Comparison of ENCODE assay signal across 8 cellular contexts in the genomic region with DNA sequence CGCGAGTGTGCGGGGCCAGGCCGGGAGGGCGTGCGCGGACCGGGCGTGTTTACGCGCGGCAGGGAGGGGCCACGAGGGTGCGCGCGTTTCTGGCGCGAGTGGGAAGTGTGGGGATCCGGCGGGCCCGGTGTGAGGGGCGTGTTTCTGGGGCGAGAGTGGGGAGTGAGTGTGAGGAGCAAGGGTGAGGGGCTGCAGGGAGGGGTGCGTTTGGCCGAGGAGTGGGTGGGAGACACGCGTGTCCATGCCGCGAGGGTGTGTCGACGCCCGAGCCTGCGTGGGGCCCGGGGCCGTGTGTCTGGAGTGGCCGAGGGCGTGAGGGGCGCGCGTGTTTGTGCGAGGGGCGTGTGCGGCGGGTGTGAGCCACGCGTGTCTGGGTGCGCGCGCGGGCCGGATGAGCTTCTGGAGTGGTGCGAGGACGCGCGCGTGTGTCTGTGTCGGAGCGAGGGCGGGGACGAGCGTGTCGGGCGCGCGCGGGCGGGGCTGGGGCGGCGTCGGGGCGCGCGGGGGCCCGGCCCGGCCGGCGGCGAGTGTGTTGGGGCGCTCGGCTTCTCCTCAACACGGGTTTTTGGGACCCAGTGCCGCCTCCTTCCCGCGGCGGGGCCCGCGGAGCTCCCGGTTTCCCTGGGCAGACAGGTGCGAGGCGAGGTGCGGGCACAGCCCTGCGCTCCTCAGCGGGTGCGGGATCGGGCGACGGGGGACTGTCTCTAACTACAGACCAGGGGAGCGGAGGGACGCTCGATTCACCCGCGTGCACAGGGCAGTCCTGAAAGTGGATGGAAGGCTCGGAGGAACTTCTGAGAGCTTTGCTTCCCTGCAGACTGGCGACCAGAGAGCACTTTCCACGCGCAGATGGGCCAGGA.
A peak's percentile ranks its signal among the peaks of the same experiment; 100 is the strongest.
DNase-seq lines count a peak whose midpoint lies in the region; ATAC-seq, FAIRE-seq and TF ChIP-seq lines count a peak whose summit lies in the region.

No MANE protein-coding gene starts in this region.

- 15% methylated on average over 49 of the region's 106 CpGs for WGBS in smooth muscle cell (ENCODE audit: low lambda C conversion rate)

- no peaks in the 10 kb centered on the region for H3K4me1 Mint-ChIP-seq in astrocyte (ENCODE audit: low read depth, unreplicated experiment)

- peaks cover 2% of the 10 kb centered on the region for H3F3A ChIP-seq in smooth muscle cell (ENCODE audit: low read depth)

- H3K4me2 ChIP-seq in astrocyte (ENCODE audit: low read length) (peak overlapping the region; percentile 80), smooth muscle cell (peak overlapping the region; percentile 84)

- H3K9ac ChIP-seq in astrocyte (ENCODE audit: low read length) = no peak overlapping the region
- H3K9ac ChIP-seq in iPS-15b (ENCODE audit: low read depth, low read length) = no peak overlapping the region
- H3K9ac ChIP-seq in smooth muscle cell (ENCODE audit: low read depth) = no peak overlapping the region

- ATAC-seq in HG03159 (IDR thresholded peaks at IDR 0.05; ENCODE audit: unreplicated experiment) = no peak

- no peak for TF ChIP-seq POLR2A in H54 (IDR thresholded peaks at IDR 0.05; ENCODE audit: low read depth, low read length)

- peak overlapping the region; percentile 78 for H3K27ac Mint-ChIP-seq in astrocyte (ENCODE audit: unreplicated experiment)

- H3K9me3 Mint-ChIP-seq in astrocyte (ENCODE audit: unreplicated experiment) = no peaks in the 10 kb centered on the region

- peaks cover 40% of the 10 kb centered on the region for H3K27me3 ChIP-seq in astrocyte (ENCODE audit: insufficient read depth, low read length)
- H3K27me3 ChIP-seq in iPS-15b (ENCODE audit: control insufficient read depth, insufficient read depth, low read length) = peaks cover 26% of the 10 kb centered on the region
- H3K27me3 ChIP-seq in smooth muscle cell (ENCODE audit: low read depth) = peaks cover 36% of the 10 kb centered on the region

- TF ChIP-seq CTCF in astrocyte (IDR thresholded peaks at IDR 0.05; ENCODE audit: insufficient read depth, low read depth, low read length) = no peak
- no peak for TF ChIP-seq CTCF in smooth muscle cell (IDR thresholded peaks at IDR 0.05; ENCODE audit: borderline replicate concordance, insufficient read depth, poor library complexity, severe bottlenecking)

- H4K20me1 ChIP-seq in astrocyte (ENCODE audit: insufficient read depth, low read length) = peaks cover 4% of the 10 kb centered on the region
- H4K20me1 ChIP-seq in smooth muscle cell (ENCODE audit: low read depth) = no peaks in the 10 kb centered on the region

- peak; percentile 12 for DNase-seq in stimulated activated CD4-positive, alpha-beta T cell treated with anti-CD3 and anti-CD28 coated beads, Interleukin-12 subunit alpha, Interleukin-12 subunit beta, amount 100 ng/mL, for 4 hours
- DNase-seq in stimulated activated CD4-positive, alpha-beta T cell treated with anti-CD3 and anti-CD28 coated beads, Interleukin-2, amount 100 ng/mL, for 48 hours = no peak
- no peak for DNase-seq in astrocyte (ENCODE audit: low read depth)
- DNase-seq in smooth muscle cell (lab: John Stamatoyannopoulos, UW; ENCODE audit: unreplicated experiment) = no peak
- DNase-seq in H54 (ENCODE audit: insufficient read length, low spot score) = no peak
- no peak for DNase-seq in kidney glomerular epithelial cell (lab: John Stamatoyannopoulos, UW)

- H3K4me3 ChIP-seq in astrocyte (ENCODE audit: insufficient read depth, low read depth, low read length) (peak overlapping the region; percentile 39), iPS-15b (ENCODE audit: low read depth, low read length) (peak overlapping the region; percentile 46), smooth muscle cell (peak overlapping the region; percentile 45)

- H3K36me3 Mint-ChIP-seq in astrocyte (ENCODE audit: low read depth, unreplicated experiment) = peaks cover 1% of the 10 kb centered on the region

- no peaks in the 10 kb centered on the region for H3K79me2 ChIP-seq in astrocyte (ENCODE audit: insufficient read depth, low read length)
- no peaks in the 10 kb centered on the region for H3K79me2 ChIP-seq in smooth muscle cell (ENCODE audit: low read depth)

- H3K4me1 ChIP-seq in astrocyte (ENCODE audit: insufficient read depth, low read length) (peaks cover 3% of the 10 kb centered on the region), iPS-15b (ENCODE audit: control insufficient read depth, insufficient read depth, low read length) (peaks cover 18% of the 10 kb centered on the region), smooth muscle cell (ENCODE audit: low read depth) (peaks cover 3% of the 10 kb centered on the region)

- H2AFZ ChIP-seq in astrocyte (ENCODE audit: low read depth, low read length) (peak overlapping the region; percentile 55), smooth muscle cell (ENCODE audit: low read depth) (no peak overlapping the region)

- H3K4me3 Mint-ChIP-seq in astrocyte (ENCODE audit: unreplicated experiment) = peak overlapping the region; percentile 84

- no peak for FAIRE-seq in astrocyte (lab: Jason Lieb, UNC)
- FAIRE-seq in H54 (lab: Jason Lieb, UNC) = no peak

- H3K27me3 Mint-ChIP-seq in astrocyte (ENCODE audit: low read depth, unreplicated experiment) = peaks cover 26% of the 10 kb centered on the region

- H3K9me3 ChIP-seq in astrocyte (ENCODE audit: insufficient read depth, low read depth, low read length) (no peaks in the 10 kb centered on the region), iPS-15b (ENCODE audit: control insufficient read depth, insufficient read depth, low read length) (no peaks in the 10 kb centered on the region), smooth muscle cell (replicated peaks; ENCODE audit: low read depth) (no peaks in the 10 kb centered on the region)

- no peak overlapping the region for H3K27ac ChIP-seq in astrocyte (ENCODE audit: low read depth, low read length)
- no peak overlapping the region for H3K27ac ChIP-seq in smooth muscle cell (ENCODE audit: low read depth)

- H3K36me3 ChIP-seq in astrocyte (ENCODE audit: insufficient read depth, low read length) (no peaks in the 10 kb centered on the region), iPS-15b (ENCODE audit: control insufficient read depth, insufficient read depth, low read length) (no peaks in the 10 kb centered on the region), smooth muscle cell (ENCODE audit: low read depth) (no peaks in the 10 kb centered on the region)
